ENCODE assay signal across 32 cellular contexts in genomic region chr11:74615988-74616387, GRCh38.
"Had no signal": no experiment of that assay in that cellular context is flagged by ENCODE, and none has a peak within 500 bp of the region (broad histone marks: within the 10 kb centered on the region; RNA-seq: fewer than 3 reads in every experiment).

No MANE protein-coding gene starts in this region.

- H3K9me3 ChIP-seq: gastroesophageal sphincter, SK-N-SH, tibial artery had no signal

- H3K4me3 ChIP-seq: coronary artery, dorsolateral prefrontal cortex, gastroesophageal sphincter, skin epidermis, tibial artery had no signal

- H3K27ac Mint-ChIP-seq: activated CD4-positive, alpha-beta memory T cell treated with anti-CD3 and anti-CD28 coated beads for 36 hours; activated CD4-positive, alpha-beta T cell treated with anti-CD3 and anti-CD28 coated beads, Interleukin-2, amount 10 ng/mL, durations not matched to agents 24 days and 14 days; activated T-cell treated with anti-CD3 and anti-CD28 coated beads, Interleukin-2, amount 50 U/mL, for 24 hours; effector memory CD8-positive, alpha-beta T cell; memory B cell; naive thymus-derived CD8-positive, alpha-beta T cell; T-helper 17 cell had no signal

- H3K27me3 Mint-ChIP-seq: activated CD4-positive, alpha-beta memory T cell treated with anti-CD3 and anti-CD28 coated beads for 36 hours; activated CD4-positive, alpha-beta T cell treated with anti-CD3 and anti-CD28 coated beads, Interleukin-2, amount 10 ng/mL, durations not matched to agents 24 days and 14 days; activated T-cell treated with anti-CD3 and anti-CD28 coated beads, Interleukin-2, amount 50 U/mL, for 24 hours; effector memory CD8-positive, alpha-beta T cell; memory B cell; naive thymus-derived CD8-positive, alpha-beta T cell; T-helper 17 cell had no signal

- H3K9ac ChIP-seq: SK-N-SH had no signal

- DNase-seq: activated CD4-positive, alpha-beta memory T cell treated with anti-CD3 and anti-CD28 coated beads for 36 hours; activated CD4-positive, alpha-beta T cell treated with anti-CD3 and anti-CD28 coated beads, Interleukin-2, amount 10 ng/mL, durations not matched to agents 24 days and 14 days; activated CD4-positive, CD25-positive, alpha-beta regulatory T cell treated with anti-CD3 and anti-CD28 coated beads, Interleukin-2, amount 50 U/mL, for 72 hours; activated CD8-positive, alpha-beta memory T cell treated with anti-CD3 and anti-CD28 coated beads, Interleukin-2, amount 50 U/mL, for 4 hours; activated gamma-delta T cell; activated naive CD4-positive, alpha-beta T cell treated with anti-CD3 and anti-CD28 coated beads, Interleukin-2, amount 50 U/mL, for 16 hours; activated T-cell treated with anti-CD3 and anti-CD28 coated beads, Interleukin-2, amount 50 U/mL, for 24 hours; amniotic stem cell; brain microvascular endothelial cell; dorsolateral prefrontal cortex; effector memory CD8-positive, alpha-beta T cell; erythroblast; hippocampal formation; kidney; midbrain; naive thymus-derived CD8-positive, alpha-beta T cell; nucleus accumbens; right cardiac atrium; SK-N-SH; stimulated activated CD4-positive, alpha-beta T cell treated with anti-CD3 and anti-CD28 coated beads, Interleukin-12 subunit alpha, Interleukin-12 subunit beta, amount 100 ng/mL, for 4 hours; stimulated activated CD4-positive, alpha-beta T cell treated with anti-CD3 and anti-CD28 coated beads, Interleukin-4, amount 100 ng/mL, for 1 hour; stimulated activated naive CD8-positive, alpha-beta T cell treated with anti-CD3 and anti-CD28 coated beads, Interleukin-15, Interleukin-2, amounts not matched to agents 100 U/mL and 50 U/mL, for 24 hours; T-helper 17 cell; T1000; tibial artery had no signal

- FAIRE-seq: astrocyte, kidney, urothelium cell line had no signal

- H3K27me3 ChIP-seq: brain microvascular endothelial cell, dorsolateral prefrontal cortex, gastroesophageal sphincter, tibial artery had no signal

- ATAC-seq: effector memory CD8-positive, alpha-beta T cell; gastroesophageal sphincter; naive thymus-derived CD8-positive, alpha-beta T cell; right cardiac atrium; stimulated activated naive CD8-positive, alpha-beta T cell treated with anti-CD3 and anti-CD28 coated beads, Interleukin-15, Interleukin-2, amounts not matched to agents 100 U/mL and 50 U/mL, for 24 hours; T-helper 17 cell had no signal

- H3K9me3 Mint-ChIP-seq: activated CD4-positive, alpha-beta memory T cell treated with anti-CD3 and anti-CD28 coated beads for 36 hours; activated CD4-positive, alpha-beta T cell treated with anti-CD3 and anti-CD28 coated beads, Interleukin-2, amount 10 ng/mL, durations not matched to agents 24 days and 14 days; activated T-cell treated with anti-CD3 and anti-CD28 coated beads, Interleukin-2, amount 50 U/mL, for 24 hours; effector memory CD8-positive, alpha-beta T cell; memory B cell; naive thymus-derived CD8-positive, alpha-beta T cell; neural crest cell had no signal

- H3K4me2 ChIP-seq: SK-N-SH had no signal

- H3K4me3 Mint-ChIP-seq: activated CD4-positive, alpha-beta memory T cell treated with anti-CD3 and anti-CD28 coated beads for 36 hours; activated CD4-positive, alpha-beta T cell treated with anti-CD3 and anti-CD28 coated beads, Interleukin-2, amount 10 ng/mL, durations not matched to agents 24 days and 14 days; activated T-cell treated with anti-CD3 and anti-CD28 coated beads, Interleukin-2, amount 50 U/mL, for 24 hours; effector memory CD8-positive, alpha-beta T cell; memory B cell; naive thymus-derived CD8-positive, alpha-beta T cell; neural crest cell; T-helper 17 cell had no signal

- H3K4me1 Mint-ChIP-seq: memory B cell; naive thymus-derived CD8-positive, alpha-beta T cell; neural crest cell; T-helper 17 cell had no signal

- H3K27ac ChIP-seq: brain microvascular endothelial cell, coronary artery, dorsolateral prefrontal cortex, tibial artery had no signal
